In the genomic region with DNA sequence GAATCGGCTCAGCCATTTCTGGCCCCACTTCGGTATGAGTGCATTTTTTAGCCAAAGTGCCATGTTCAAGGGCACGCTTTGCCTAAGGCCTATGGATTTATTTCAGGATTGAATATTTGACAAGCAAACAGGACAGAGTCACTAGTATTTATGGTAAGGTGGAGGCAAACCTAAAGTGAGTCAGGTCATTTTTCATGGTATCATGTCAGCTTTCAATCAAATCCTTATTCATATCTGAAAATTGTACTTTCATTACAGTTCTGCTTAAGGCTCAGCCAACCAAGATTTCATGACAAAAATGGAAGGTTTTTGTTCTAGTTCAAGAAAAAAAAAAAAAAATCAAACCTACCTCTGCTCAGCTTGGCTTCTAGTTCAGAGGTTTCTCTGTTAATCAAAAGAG, we compare ENCODE assay signal across 24 cellular contexts. TPM values are rescaled to one million over a fixed set of nuclear protein-coding genes. Genes with fewer than 3 reads are reported as not detected.
DNase-seq lines count a peak whose midpoint lies in the region; ATAC-seq and TF ChIP-seq lines count a peak whose summit lies in the region.
"Had no signal": no experiment of that assay in that cellular context is flagged by ENCODE, and none has a peak within 500 bp of the region (broad histone marks: within the 10 kb centered on the region; RNA-seq: fewer than 3 reads in every experiment).

No MANE protein-coding gene starts in this region.

- H3K9me3 ChIP-seq in mammary epithelial cell (replicated peaks; ENCODE audit: insufficient read depth, low read length) (no peaks in the 10 kb centered on the region), gastrocnemius medialis (no peaks in the 10 kb centered on the region), lower lobe of right lung (no peaks in the 10 kb centered on the region), prostate gland (no peaks in the 10 kb centered on the region)
- H3K9me3 ChIP-seq: SJSA1, tibial artery had no signal

- TF ChIP-seq CTCF in mammary epithelial cell (conservative IDR thresholded peaks at IDR 0.05 in 1 of 2, IDR thresholded peaks at IDR 0.05 in 1 of 2; ENCODE audit: extremely low read depth in 1 of 2, insufficient read depth in 1 of 2, low read depth in 1 of 2, low read length in 2 of 2) (no peak), MCF 10A (IDR thresholded peaks at IDR 0.05; ENCODE audit: unreplicated experiment) (no peak), gastrocnemius medialis (IDR thresholded peaks at IDR 0.05 in 4 of 5, conservative IDR thresholded peaks at IDR 0.05 in 1 of 5) (no peak), lower lobe of right lung (IDR thresholded peaks at IDR 0.05) (no peak), prostate gland (IDR thresholded peaks at IDR 0.05) (no peak)

- no peak overlapping the region for H3K4me3 Mint-ChIP-seq in MCF 10A (ENCODE audit: unreplicated experiment)
- no peak overlapping the region for H3K4me3 Mint-ChIP-seq in activated CD4-positive, alpha-beta memory T cell treated with anti-CD3 and anti-CD28 coated beads for 36 hours
- H3K4me3 Mint-ChIP-seq: stimulated activated naive B cell treated with anti-CD40 and anti-IgM and Interleukin-4, amounts not matched to agents 10 μg/mL and 1 μg/mL and 100 μg/mL, for 72 hours; T-helper 1 cell treated with Interleukin-12 subunit alpha and Interleukin-12 subunit beta and Interleukin-4 antibody, amounts not matched to agents 30 μg/mL and 1 μg/mL, for 36 hours had no signal

- TF ChIP-seq POLR2A in gastrocnemius medialis (IDR thresholded peaks at IDR 0.05): no peak
- TF ChIP-seq POLR2A in prostate gland (IDR thresholded peaks at IDR 0.05): no peak

- peak overlapping the region; percentile 89 for H2AFZ ChIP-seq in mammary epithelial cell (ENCODE audit: low read depth, low read length)
- H2AFZ ChIP-seq: hepatocyte had no signal

- ATAC-seq in gastrocnemius medialis (no peak), lower lobe of right lung (no peak), GM18867 (IDR thresholded peaks at IDR 0.05; ENCODE audit: unreplicated experiment) (no peak)
- ATAC-seq: Panc1; stimulated activated naive B cell treated with anti-CD40 and anti-IgM and Interleukin-4, amounts not matched to agents 10 μg/mL and 1 μg/mL and 100 μg/mL, for 72 hours had no signal

- H3K4me3 ChIP-seq in mammary epithelial cell (replicated peaks in 1 of 3; ENCODE audit: insufficient read depth in 1 of 3, low read depth in 2 of 3, low read length in 3 of 3) (no peak overlapping the region), gastrocnemius medialis (no peak overlapping the region), lower lobe of right lung (no peak overlapping the region), prostate gland (no peak overlapping the region)
- H3K4me3 ChIP-seq: hepatocyte, SJSA1, tibial artery had no signal

- dilution Hi-C loops in mammary epithelial cell (cut with HindIII; ENCODE audit: low sequenced_read_pairs): no loop called here

- H3K79me2 ChIP-seq in mammary epithelial cell (ENCODE audit: insufficient read depth, low read length): no peaks in the 10 kb centered on the region
- H3K79me2 ChIP-seq: hepatocyte had no signal

- H3K27me3 ChIP-seq in mammary epithelial cell (ENCODE audit: insufficient read depth, low read length) (no peaks in the 10 kb centered on the region), gastrocnemius medialis (no peaks in the 10 kb centered on the region), lower lobe of right lung (ENCODE audit: low read depth) (no peaks in the 10 kb centered on the region), prostate gland (replicated peaks; ENCODE audit: insufficient read depth) (no peaks in the 10 kb centered on the region)
- H3K27me3 ChIP-seq: brain microvascular endothelial cell, hepatocyte, SJSA1, tibial artery had no signal

- no peaks in the 10 kb centered on the region for H3K27me3 Mint-ChIP-seq in MCF 10A (ENCODE audit: insufficient read depth, unreplicated experiment)
- H3K27me3 Mint-ChIP-seq in activated CD4-positive, alpha-beta memory T cell treated with anti-CD3 and anti-CD28 coated beads for 36 hours: no peaks in the 10 kb centered on the region
- H3K27me3 Mint-ChIP-seq: stimulated activated naive B cell treated with anti-CD40 and anti-IgM and Interleukin-4, amounts not matched to agents 10 μg/mL and 1 μg/mL and 100 μg/mL, for 72 hours had no signal

- no peaks in the 10 kb centered on the region for H3K4me1 Mint-ChIP-seq in MCF 10A (ENCODE audit: insufficient read depth, unreplicated experiment)
- peaks cover 56% of the 10 kb centered on the region for H3K4me1 Mint-ChIP-seq in activated CD4-positive, alpha-beta memory T cell treated with anti-CD3 and anti-CD28 coated beads for 36 hours (ENCODE audit: low read depth)

- in situ Hi-C loops in mammary epithelial cell (cut with MboI; ENCODE audit: low sequenced_read_pairs in 2 of 2): no loop called here
- in situ Hi-C loops in gastrocnemius medialis (cut with MboI; ENCODE audit: low sequenced_read_pairs in 4 of 4): loop anchor here in 1 of 4 donors (25.0 kb wide), 1 partner anchor 1328 kb away; no protein-coding TSS in a partner anchor

- H4K20me1 ChIP-seq in mammary epithelial cell (ENCODE audit: insufficient read depth, low read length): no peaks in the 10 kb centered on the region

- H3K27ac ChIP-seq in mammary epithelial cell (ENCODE audit: insufficient read depth, low read depth, low read length) (peak overlapping the region; percentile 51), epithelial cell of prostate (peak overlapping the region; percentile 67), gastrocnemius medialis (peak overlapping the region; percentile 54 to 64 (median 60)), lower lobe of right lung (no peak overlapping the region), prostate gland (no peak overlapping the region)
- H3K27ac ChIP-seq: brain microvascular endothelial cell, C4-2B, hepatocyte, SJSA1, tibial artery had no signal

- peak overlapping the region; percentile 72 for H3K4me2 ChIP-seq in mammary epithelial cell (ENCODE audit: insufficient read depth, low read depth, low read length)
- H3K4me2 ChIP-seq: hepatocyte had no signal

- CTCF ChIA-PET in mammary epithelial cell (lab: Charles Lee; ENCODE audit: low non-redundant PET) (interaction anchor here (0.7 to 1.0 kb wide), 2 partner anchors 10 to 75 kb away, joined by 4 to 18 read pairs; no protein-coding TSS in a partner anchor), MCF 10A (lab: Yijun Ruan, JAX) (interaction anchor here (0.7 to 9.1 kb wide), 9 partner anchors 10 to 1324 kb away, joined by 3 to 125 read pairs (median 5); no protein-coding TSS in a partner anchor)
- CTCF ChIA-PET in activated CD4-positive, alpha-beta memory T cell treated with anti-CD3 and anti-CD28 coated beads for 36 hours (lab: Charles Lee): interaction anchor here (0.5 to 11.8 kb wide), 14 partner anchors 10 to 422 kb away, joined by 3 to 196 read pairs (median 12); no protein-coding TSS in a partner anchor

- peaks cover 8% of the 10 kb centered on the region for H3K36me3 Mint-ChIP-seq in MCF 10A (ENCODE audit: insufficient read depth, unreplicated experiment)
- H3K36me3 Mint-ChIP-seq in activated CD4-positive, alpha-beta memory T cell treated with anti-CD3 and anti-CD28 coated beads for 36 hours: peaks cover 59% of the 10 kb centered on the region

- H3K27ac Mint-ChIP-seq in MCF 10A (ENCODE audit: low read depth, unreplicated experiment): no peak overlapping the region
- H3K27ac Mint-ChIP-seq in activated CD4-positive, alpha-beta memory T cell treated with anti-CD3 and anti-CD28 coated beads for 36 hours: peak overlapping the region; percentile 2
- H3K27ac Mint-ChIP-seq: stimulated activated naive B cell treated with anti-CD40 and anti-IgM and Interleukin-4, amounts not matched to agents 10 μg/mL and 1 μg/mL and 100 μg/mL, for 72 hours; T-helper 1 cell treated with Interleukin-12 subunit alpha and Interleukin-12 subunit beta and Interleukin-4 antibody, amounts not matched to agents 30 μg/mL and 1 μg/mL, for 36 hours had no signal

- H3K9me3 Mint-ChIP-seq in MCF 10A (ENCODE audit: unreplicated experiment): no peaks in the 10 kb centered on the region
- no peaks in the 10 kb centered on the region for H3K9me3 Mint-ChIP-seq in activated CD4-positive, alpha-beta memory T cell treated with anti-CD3 and anti-CD28 coated beads for 36 hours
- H3K9me3 Mint-ChIP-seq: stimulated activated naive B cell treated with anti-CD40 and anti-IgM and Interleukin-4, amounts not matched to agents 10 μg/mL and 1 μg/mL and 100 μg/mL, for 72 hours; T-helper 1 cell treated with Interleukin-12 subunit alpha and Interleukin-12 subunit beta and Interleukin-4 antibody, amounts not matched to agents 30 μg/mL and 1 μg/mL, for 36 hours had no signal

- POLR2A ChIA-PET in MCF 10A (lab: Yijun Ruan, JAX): interaction anchor here (1.9 kb wide), 1 partner anchor 11 kb away, joined by 10 read pairs; no protein-coding TSS in a partner anchor
- POLR2A ChIA-PET in activated CD4-positive, alpha-beta memory T cell treated with anti-CD3 and anti-CD28 coated beads for 36 hours (lab: Charles Lee): interaction anchor here (0.6 to 3.0 kb wide), 6 partner anchors 11 to 423 kb away, joined by 3 to 21 read pairs (median 4); a partner anchor contains a TSS

- BruUV-seq in mammary epithelial cell (replicated peaks; lab: Mats Ljungman, UMichigan) (no TSS peak), MCF 10A (replicated peaks; lab: Mats Ljungman, UMichigan) (no TSS peak)

- 0% methylated on average over 2 of the region's 3 CpGs for WGBS in mammary epithelial cell (ENCODE audit: low coverage, missing lambda C conversion rate)
- WGBS in prostate gland: 64% methylated on average over 3 of the region's 3 CpGs

- H3K9ac ChIP-seq in mammary epithelial cell (ENCODE audit: insufficient read depth, low read length): peak overlapping the region; percentile 34

- H3K4me1 ChIP-seq in mammary epithelial cell (ENCODE audit: insufficient read depth, low read length): peaks cover 24% of the 10 kb centered on the region
- H3K4me1 ChIP-seq in gastrocnemius medialis: peaks cover 30 to 39% of the 10 kb centered on the region in 2 donors
- H3K4me1 ChIP-seq in lower lobe of right lung: peaks cover 11% of the 10 kb centered on the region
- H3K4me1 ChIP-seq in prostate gland (replicated peaks): no peaks in the 10 kb centered on the region
- H3K4me1 ChIP-seq: SJSA1 had no signal

- DNase-seq in mammary epithelial cell (no peak), MCF 10A (ENCODE audit: unreplicated experiment) (no peak), epithelial cell of prostate (ENCODE audit: low read depth, low spot score) (no peak), gastrocnemius medialis (no peak), lower lobe of right lung (no peak), prostate gland (ENCODE audit: low spot score) (no peak)
- no peak for DNase-seq in activated CD4-positive, alpha-beta memory T cell treated with anti-CD3 and anti-CD28 coated beads for 36 hours
- DNase-seq: brain microvascular endothelial cell; HCEC 1CT; IMR-90; NCI-H1417 treated with DMSO at 0.1 percent for 48 hours; NCI-H2107; NCI-H510A treated with DMSO at 0.1 percent for 48 hours; NK-92 treated with Interleukin-12 subunit alpha and Interleukin-12 subunit beta, amount 100 ng/mL, for 24 hours; nucleus accumbens; small intestine; stimulated activated naive B cell treated with anti-CD40 and anti-IgM and Interleukin-4, amounts not matched to agents 10 μg/mL and 1 μg/mL and 100 μg/mL, for 72 hours; tibial artery had no signal

- no peaks in the 10 kb centered on the region for H3K36me3 ChIP-seq in mammary epithelial cell (ENCODE audit: insufficient read depth, low read length)
- H3K36me3 ChIP-seq in gastrocnemius medialis: peaks cover 0 to 63% of the 10 kb centered on the region in 2 donors
- peaks cover 54% of the 10 kb centered on the region for H3K36me3 ChIP-seq in lower lobe of right lung
- no peaks in the 10 kb centered on the region for H3K36me3 ChIP-seq in prostate gland
- H3K36me3 ChIP-seq: brain microvascular endothelial cell, SJSA1 had no signal

- intact Hi-C loops in mammary epithelial cell (cut with micrococcal nuclease) (loop anchor here (2.0 to 10.0 kb wide), 3 partner anchors 75 to 545 kb away; no protein-coding TSS in a partner anchor), MCF 10A (cut with micrococcal nuclease) (loop anchor here (5.0 kb wide), 2 partner anchors 408 to 543 kb away; no protein-coding TSS in a partner anchor), gastrocnemius medialis (cut with DNase I; ENCODE audit: low total_unique reads) (loop anchor here (5.0 kb wide), 3 partner anchors 43 to 408 kb away; no protein-coding TSS in a partner anchor), lower lobe of right lung (cut with DNase I) (no loop called here), prostate gland (cut with DNase I) (loop anchor here (5.0 to 10.0 kb wide), 2 partner anchors 405 to 1323 kb away; no protein-coding TSS in a partner anchor)
- intact Hi-C loops in activated CD4-positive, alpha-beta memory T cell treated with anti-CD3 and anti-CD28 coated beads for 36 hours (cut with micrococcal nuclease): loop anchor here (2.0 to 10.0 kb wide), 4 partner anchors 213 to 595 kb away; no protein-coding TSS in a partner anchor

RNA-seq across cellular contexts. Expression of a gene that starts 30.5 kb away (rescaled TPM):
- 10 to 100 TPM; 31.2 to 48.0 TPM for total RNA-seq in mammary epithelial cell
- 17.3 TPM for polyA plus RNA-seq in mammary epithelial cell
- polyA minus RNA-seq in mammary epithelial cell: 23.4 TPM
- total RNA-seq in MCF 10A (2022): 55.1 and 57.9 TPM in 2 replicates
- total RNA-seq in activated CD4-positive, alpha-beta memory T cell treated with anti-CD3 and anti-CD28 coated beads for 36 hours: 10 to 100 TPM; 66.0 to 71.3 TPM
- 10 to 100 TPM in 3 of 4 donors, 1 to 10 TPM in 1; 5.8 to 19.0 (median 14.3) TPM for total RNA-seq in gastrocnemius medialis
- 39.5 TPM for total RNA-seq in lower lobe of right lung
- total RNA-seq in prostate gland: 10 to 100 TPM; 33.0 to 34.5 TPM

Comparison
In these comparisons a context has a peak if more than half of its experiments do, and no peak if none do; other contexts are left out.
1. H3K27ac ChIP-seq: peak in mammary epithelial cell (single experiment), epithelial cell of prostate (single experiment) and gastrocnemius medialis (4 of 4); none in lower lobe of right lung (single experiment) and prostate gland (0 of 2).